Comparison of ENCODE assay signal across 1 cellular context in the genomic region with DNA sequence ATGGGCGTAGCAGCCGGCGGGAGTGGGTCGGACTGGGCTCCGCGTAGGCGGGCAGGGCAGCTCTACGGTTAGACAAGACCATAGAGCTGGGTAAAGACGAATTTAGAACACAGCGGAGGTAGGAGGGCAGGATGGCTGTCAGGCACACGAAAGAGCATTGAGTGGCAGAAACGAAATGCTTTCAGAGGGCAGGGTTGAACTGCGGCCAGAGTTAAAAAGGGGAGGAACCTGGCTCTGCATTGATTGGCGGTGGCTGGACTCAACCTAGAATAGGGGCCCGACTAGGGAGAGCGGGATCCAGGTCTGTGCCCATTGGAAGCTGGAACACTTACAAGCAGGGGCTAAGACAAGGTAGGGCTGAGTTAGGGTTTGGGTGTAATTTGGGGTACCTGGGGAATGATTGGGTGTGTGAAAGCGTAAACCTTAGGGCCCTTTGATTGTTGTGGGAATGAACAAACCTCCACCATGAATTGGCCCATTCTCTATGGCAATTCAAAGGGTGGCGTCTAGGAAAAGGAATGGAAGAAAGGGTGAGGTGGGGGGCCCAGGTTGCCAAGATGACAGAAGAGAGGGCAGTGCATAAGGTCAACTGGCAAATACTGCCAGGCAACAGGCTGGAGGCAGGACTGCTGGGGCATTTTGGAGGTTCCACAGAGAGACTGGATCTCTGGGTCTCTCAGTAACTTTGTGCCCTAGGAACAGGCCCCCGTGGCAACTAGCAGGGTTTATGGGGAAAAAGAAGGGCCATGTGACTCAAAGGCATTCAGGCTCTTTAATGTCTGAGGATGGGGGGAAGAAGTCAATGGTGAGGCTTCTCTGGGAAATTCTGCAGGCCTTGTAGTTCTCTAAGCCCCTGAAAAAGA.
TF ChIP-seq lines count a peak whose summit lies in the region.

No MANE protein-coding gene starts in this region.

TF ChIP-seq in WTC11, 78 proteins besides CTCF, POLR2A, EP300 and RAD21 (continued from another document):
- TF ChIP-seq, protein P1, sequence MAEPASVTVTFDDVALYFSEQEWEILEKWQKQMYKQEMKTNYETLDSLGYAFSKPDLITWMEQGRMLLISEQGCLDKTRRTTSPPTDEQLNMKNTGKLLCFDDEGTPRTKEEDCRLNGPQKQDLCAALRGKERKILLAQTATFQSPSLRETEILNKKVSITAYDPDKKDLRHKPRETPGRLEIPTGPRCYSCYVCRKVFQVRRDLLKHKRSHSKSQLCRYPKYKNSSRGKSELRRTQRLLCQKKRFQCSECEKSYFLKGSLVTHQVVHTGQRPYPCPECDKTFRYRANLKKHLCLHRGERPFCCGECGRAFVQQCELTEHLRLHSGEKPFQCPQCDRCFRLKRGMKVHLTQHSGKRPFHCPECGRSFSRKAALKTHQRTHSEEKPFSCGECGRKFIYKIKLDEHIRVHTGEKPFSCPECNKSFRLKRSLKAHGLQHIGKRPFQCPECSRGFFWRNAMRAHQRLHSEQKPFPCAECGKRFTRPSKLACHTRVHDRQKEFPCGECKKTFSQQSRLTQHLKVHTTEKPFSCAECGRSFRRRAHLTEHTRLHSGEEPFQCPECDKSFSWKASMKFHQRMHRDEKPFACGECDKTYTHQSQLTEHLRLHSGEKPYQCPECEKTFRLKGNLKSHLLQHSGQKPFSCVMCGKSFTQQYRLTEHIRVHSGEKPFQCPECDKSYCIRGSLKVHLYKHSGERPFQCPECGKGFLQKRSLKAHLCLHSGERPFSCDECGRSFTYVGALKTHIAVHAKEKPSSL (CRISPR knock-in tag; conservative IDR thresholded peaks at IDR 0.05), result no peak
- TF ChIP-seq, protein P2, sequence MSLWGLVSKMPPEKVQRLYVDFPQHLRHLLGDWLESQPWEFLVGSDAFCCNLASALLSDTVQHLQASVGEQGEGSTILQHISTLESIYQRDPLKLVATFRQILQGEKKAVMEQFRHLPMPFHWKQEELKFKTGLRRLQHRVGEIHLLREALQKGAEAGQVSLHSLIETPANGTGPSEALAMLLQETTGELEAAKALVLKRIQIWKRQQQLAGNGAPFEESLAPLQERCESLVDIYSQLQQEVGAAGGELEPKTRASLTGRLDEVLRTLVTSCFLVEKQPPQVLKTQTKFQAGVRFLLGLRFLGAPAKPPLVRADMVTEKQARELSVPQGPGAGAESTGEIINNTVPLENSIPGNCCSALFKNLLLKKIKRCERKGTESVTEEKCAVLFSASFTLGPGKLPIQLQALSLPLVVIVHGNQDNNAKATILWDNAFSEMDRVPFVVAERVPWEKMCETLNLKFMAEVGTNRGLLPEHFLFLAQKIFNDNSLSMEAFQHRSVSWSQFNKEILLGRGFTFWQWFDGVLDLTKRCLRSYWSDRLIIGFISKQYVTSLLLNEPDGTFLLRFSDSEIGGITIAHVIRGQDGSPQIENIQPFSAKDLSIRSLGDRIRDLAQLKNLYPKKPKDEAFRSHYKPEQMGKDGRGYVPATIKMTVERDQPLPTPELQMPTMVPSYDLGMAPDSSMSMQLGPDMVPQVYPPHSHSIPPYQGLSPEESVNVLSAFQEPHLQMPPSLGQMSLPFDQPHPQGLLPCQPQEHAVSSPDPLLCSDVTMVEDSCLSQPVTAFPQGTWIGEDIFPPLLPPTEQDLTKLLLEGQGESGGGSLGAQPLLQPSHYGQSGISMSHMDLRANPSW (CRISPR knock-in tag; conservative IDR thresholded peaks at IDR 0.05; ENCODE audit: low read depth), result no peak
- TF ChIP-seq ZNF317 (CRISPR knock-in tag; IDR thresholded peaks at IDR 0.05; ENCODE audit: borderline replicate concordance, low read depth) (no peak), CBFB (CRISPR knock-in tag; IDR thresholded peaks at IDR 0.05; ENCODE audit: low read depth) (no peak)
- TF ChIP-seq, protein P3, sequence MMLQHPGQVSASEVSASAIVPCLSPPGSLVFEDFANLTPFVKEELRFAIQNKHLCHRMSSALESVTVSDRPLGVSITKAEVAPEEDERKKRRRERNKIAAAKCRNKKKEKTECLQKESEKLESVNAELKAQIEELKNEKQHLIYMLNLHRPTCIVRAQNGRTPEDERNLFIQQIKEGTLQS (CRISPR knock-in tag; conservative IDR thresholded peaks at IDR 0.05), result no peak
